ENCODE assay signal across 29 cellular contexts in genomic region chr10:89148061-89148460, GRCh38. TPM values are rescaled to one million over a fixed set of nuclear protein-coding genes. Genes with fewer than 3 reads are reported as not detected.
"Had no signal": no experiment of that assay in that cellular context is flagged by ENCODE, and none has a peak within 500 bp of the region (broad histone marks: within the 10 kb centered on the region; RNA-seq: fewer than 3 reads in every experiment).

No MANE protein-coding gene starts in this region.

- H3K27me3 ChIP-seq: ascending aorta, breast epithelium, cardiac muscle cell, colonic mucosa, foreskin keratinocyte, gastrocnemius medialis, heart left ventricle had no signal

- H3K4me3 ChIP-seq: ascending aorta, breast epithelium, cardiac muscle cell, colonic mucosa, gastrocnemius medialis, heart left ventricle had no signal

- H3K4me1 ChIP-seq: ascending aorta, breast epithelium, colonic mucosa, gastrocnemius medialis had no signal

- FAIRE-seq: endometrium had no signal

- H3K36me3 ChIP-seq: ascending aorta, breast epithelium, cardiac muscle cell, colonic mucosa, gastrocnemius medialis, heart left ventricle, WERI-Rb-1 had no signal

- H3K9me3 ChIP-seq: ascending aorta, breast epithelium, colonic mucosa, gastrocnemius medialis had no signal

- DNase-seq: activated B cell treated with CpG ODN at 0.5 μM for 24 hours; activated CD4-positive, alpha-beta memory T cell treated with anti-CD3 and anti-CD28 coated beads for 36 hours; activated CD4-positive, alpha-beta T cell treated with anti-CD3 and anti-CD28 coated beads for 36 hours; activated CD4-positive, alpha-beta T cell treated with anti-CD3 and anti-CD28 coated beads, Interleukin-2, amount 10 ng/mL, durations not matched to agents 24 days and 14 days; activated CD4-positive, CD25-positive, alpha-beta regulatory T cell treated with anti-CD3 and anti-CD28 coated beads, Interleukin-2, amount 50 U/mL, for 72 hours; activated CD8-positive, alpha-beta memory T cell treated with anti-CD3 and anti-CD28 coated beads, Interleukin-2, amount 10 ng/mL, durations not matched to agents 7 days and 5 days; activated CD8-positive, alpha-beta memory T cell treated with anti-CD3 and anti-CD28 coated beads, Interleukin-2, amount 50 U/mL, for 4 hours; activated CD8-positive, alpha-beta T cell treated with anti-CD3 and anti-CD28 coated beads, Interleukin-2, amount 10 ng/mL, durations not matched to agents 7 days and 5 days; activated effector memory CD4-positive, alpha-beta T cell treated with anti-CD3 and anti-CD28 coated beads, Interleukin-2, amount 50 U/mL, for 16 hours; activated naive CD4-positive, alpha-beta T cell treated with anti-CD3 and anti-CD28 coated beads for 36 hours; activated naive CD8-positive, alpha-beta T cell treated with anti-CD3 and anti-CD28 coated beads for 36 hours; activated naive CD8-positive, alpha-beta T cell treated with anti-CD3 and anti-CD28 coated beads, Interleukin-2, amount 50 U/mL, for 24 hours; activated T-cell treated with anti-CD3 and anti-CD28 coated beads, Interleukin-2, amount 50 U/mL, for 1 hour; activated T-cell treated with anti-CD3 and anti-CD28 coated beads, Interleukin-2, amount 50 U/mL, for 48 hours; central memory CD4-positive, alpha-beta T cell; cerebellar nuclear complex; colonic mucosa; effector CD8-positive, alpha-beta T cell; gastrocnemius medialis; glutamatergic neuron; heart left ventricle; T-helper 17 cell; T1000; WERI-Rb-1 had no signal

- H3K27ac ChIP-seq: ascending aorta, breast epithelium, cardiac muscle cell, colonic mucosa, gastrocnemius medialis, heart left ventricle, WERI-Rb-1 had no signal

- ATAC-seq: activated CD4-positive, alpha-beta T cell treated with anti-CD3 and anti-CD28 coated beads for 36 hours; activated CD8-positive, alpha-beta memory T cell treated with anti-CD3 and anti-CD28 coated beads, Interleukin-2, amount 10 ng/mL, durations not matched to agents 7 days and 5 days; activated CD8-positive, alpha-beta T cell treated with anti-CD3 and anti-CD28 coated beads, Interleukin-2, amount 10 ng/mL, durations not matched to agents 7 days and 5 days; activated naive CD8-positive, alpha-beta T cell treated with anti-CD3 and anti-CD28 coated beads, Interleukin-2, amount 50 U/mL, for 24 hours; gastrocnemius medialis; heart left ventricle; T-helper 17 cell had no signal

RNA-seq across cellular contexts. Expression of gene CH25H, which starts 59.1 kb away (rescaled TPM):
- polyA plus RNA-seq: cardiac muscle cell, foreskin keratinocyte had no signal
